ENCODE assay signal across 29 cellular contexts in the genomic region with DNA sequence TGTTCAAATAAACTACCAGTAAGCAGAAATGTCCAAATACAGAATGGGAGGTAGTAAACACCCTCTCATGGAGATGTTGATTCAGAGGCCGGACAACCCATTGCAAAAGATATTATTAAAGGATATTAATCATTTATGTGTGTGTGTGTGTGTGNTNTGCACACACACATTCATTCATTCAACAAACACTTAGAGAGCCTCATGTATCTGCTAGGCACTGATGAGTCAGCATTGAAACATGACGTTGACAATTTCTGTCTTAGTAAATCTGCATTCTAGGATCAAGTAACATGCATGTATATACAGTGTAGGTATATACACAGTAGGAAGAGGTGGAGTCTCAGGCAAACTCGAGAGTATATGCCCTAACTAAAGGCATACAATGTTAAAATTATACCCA.
"Had no signal": no experiment of that assay in that cellular context is flagged by ENCODE, and none has a peak within 500 bp of the region (broad histone marks: within the 10 kb centered on the region; RNA-seq: fewer than 3 reads in every experiment).

No MANE protein-coding gene starts in this region.

- H2AFZ ChIP-seq: neural progenitor cell had no signal

- H3K4me1 ChIP-seq: body of pancreas, neural progenitor cell, transverse colon had no signal

- H3K9me3 Mint-ChIP-seq: activated T-cell treated with anti-CD3 and anti-CD28 coated beads, Interleukin-2, amount 50 U/mL, for 72 hours; natural killer cell; neural progenitor cell; stimulated activated naive B cell treated with anti-CD40 and anti-IgM and Interleukin-4, amounts not matched to agents 10 μg/mL and 1 μg/mL and 100 μg/mL, for 72 hours; T-helper 2 cell treated with Interferon-gamma antibody and Interleukin-4, amounts not matched to agents 5 μg/mL and 100 μg/mL, for 36 hours had no signal

- H3K4me2 ChIP-seq: neural progenitor cell had no signal

- H3K4me3 Mint-ChIP-seq: activated CD4-positive, alpha-beta T cell treated with anti-CD3 and anti-CD28 coated beads for 36 hours; activated CD8-positive, alpha-beta memory T cell treated with anti-CD3 and anti-CD28 coated beads, Interleukin-2, amount 10 ng/mL, durations not matched to agents 7 days and 5 days; activated CD8-positive, alpha-beta T cell treated with anti-CD3 and anti-CD28 coated beads, Interleukin-2, amount 10 ng/mL, durations not matched to agents 7 days and 5 days; activated naive CD8-positive, alpha-beta T cell; activated T-cell treated with anti-CD3 and anti-CD28 coated beads, Interleukin-2, amount 50 U/mL, for 72 hours; natural killer cell; neural progenitor cell; stimulated activated naive B cell treated with anti-CD40 and anti-IgM and Interleukin-4, amounts not matched to agents 10 μg/mL and 1 μg/mL and 100 μg/mL, for 72 hours; T-helper 2 cell treated with Interferon-gamma antibody and Interleukin-4, amounts not matched to agents 5 μg/mL and 100 μg/mL, for 36 hours had no signal

- H3K36me3 ChIP-seq: cardiac muscle cell, gastroesophageal sphincter, neural progenitor cell, right atrium auricular region, transverse colon had no signal

- DNase-seq: activated CD4-positive, alpha-beta T cell treated with anti-CD3 and anti-CD28 coated beads for 36 hours; activated CD4-positive, CD25-positive, alpha-beta regulatory T cell; activated CD8-positive, alpha-beta memory T cell treated with anti-CD3 and anti-CD28 coated beads, Interleukin-2, amount 10 ng/mL, durations not matched to agents 7 days and 5 days; activated CD8-positive, alpha-beta T cell treated with anti-CD3 and anti-CD28 coated beads, Interleukin-2, amount 10 ng/mL, durations not matched to agents 7 days and 5 days; activated effector memory CD4-positive, alpha-beta T cell treated with Interleukin-2 at 50 U/mL for 16 hours; activated naive CD4-positive, alpha-beta T cell treated with Interleukin-2 at 50 U/mL for 16 hours; activated T-cell treated with anti-CD3 and anti-CD28 coated beads, Interleukin-2, amount 50 U/mL, for 72 hours; anterior cingulate cortex; body of pancreas; cerebellar nuclear complex; dorsolateral prefrontal cortex; effector memory CD4-positive, alpha-beta T cell; hippocampal formation; midbrain; natural killer cell; occipital lobe; stimulated activated CD4-positive, alpha-beta T cell treated with anti-CD3 and anti-CD28 coated beads, Interleukin-12 subunit alpha, Interleukin-12 subunit beta, amount 100 ng/mL, for 4 hours; stimulated activated CD4-positive, alpha-beta T cell treated with anti-CD3 and anti-CD28 coated beads, Interleukin-4, amount 100 ng/mL, for 4 hours; stimulated activated naive B cell treated with anti-CD40 and anti-IgM and Interleukin-4, amounts not matched to agents 10 μg/mL and 1 μg/mL and 100 μg/mL, for 72 hours; T-helper 1 cell; testis; transverse colon had no signal

- H3K27ac Mint-ChIP-seq: activated CD4-positive, alpha-beta T cell treated with anti-CD3 and anti-CD28 coated beads for 36 hours; activated CD8-positive, alpha-beta memory T cell treated with anti-CD3 and anti-CD28 coated beads, Interleukin-2, amount 10 ng/mL, durations not matched to agents 7 days and 5 days; activated CD8-positive, alpha-beta T cell treated with anti-CD3 and anti-CD28 coated beads, Interleukin-2, amount 10 ng/mL, durations not matched to agents 7 days and 5 days; activated naive CD8-positive, alpha-beta T cell; activated T-cell treated with anti-CD3 and anti-CD28 coated beads, Interleukin-2, amount 50 U/mL, for 72 hours; natural killer cell; neural progenitor cell; stimulated activated naive B cell treated with anti-CD40 and anti-IgM and Interleukin-4, amounts not matched to agents 10 μg/mL and 1 μg/mL and 100 μg/mL, for 72 hours; T-helper 2 cell treated with Interferon-gamma antibody and Interleukin-4, amounts not matched to agents 5 μg/mL and 100 μg/mL, for 36 hours had no signal

- H3K4me3 ChIP-seq: body of pancreas, cardiac muscle cell, coronary artery, dorsolateral prefrontal cortex, gastroesophageal sphincter, neural progenitor cell, right atrium auricular region, testis, transverse colon had no signal

- H3K9me3 ChIP-seq: body of pancreas, gastroesophageal sphincter, right atrium auricular region, testis, transverse colon had no signal

- H3K9ac ChIP-seq: neural progenitor cell had no signal

- H3K36me3 Mint-ChIP-seq: activated CD8-positive, alpha-beta memory T cell treated with anti-CD3 and anti-CD28 coated beads, Interleukin-2, amount 10 ng/mL, durations not matched to agents 7 days and 5 days; activated naive CD8-positive, alpha-beta T cell; natural killer cell; neural progenitor cell; stimulated activated naive B cell treated with anti-CD40 and anti-IgM and Interleukin-4, amounts not matched to agents 10 μg/mL and 1 μg/mL and 100 μg/mL, for 72 hours had no signal

- H3K27me3 ChIP-seq: body of pancreas, dorsolateral prefrontal cortex, gastroesophageal sphincter, neural progenitor cell, right atrium auricular region, testis, transverse colon had no signal

- ATAC-seq: activated CD4-positive, alpha-beta T cell treated with anti-CD3 and anti-CD28 coated beads for 36 hours; activated CD8-positive, alpha-beta memory T cell treated with anti-CD3 and anti-CD28 coated beads, Interleukin-2, amount 10 ng/mL, durations not matched to agents 7 days and 5 days; activated CD8-positive, alpha-beta T cell treated with anti-CD3 and anti-CD28 coated beads, Interleukin-2, amount 10 ng/mL, durations not matched to agents 7 days and 5 days; activated T-cell treated with anti-CD3 and anti-CD28 coated beads, Interleukin-2, amount 50 U/mL, for 72 hours; body of pancreas; natural killer cell; stimulated activated naive B cell treated with anti-CD40 and anti-IgM and Interleukin-4, amounts not matched to agents 10 μg/mL and 1 μg/mL and 100 μg/mL, for 72 hours had no signal

- H3K27ac ChIP-seq: body of pancreas, cardiac muscle cell, coronary artery, dorsolateral prefrontal cortex, neural progenitor cell, right atrium auricular region, testis, transverse colon had no signal

- H3K4me1 Mint-ChIP-seq: activated CD4-positive, alpha-beta T cell treated with anti-CD3 and anti-CD28 coated beads for 36 hours; natural killer cell had no signal
